8 cellular contexts compared by ENCODE assay signal in the genomic region with DNA sequence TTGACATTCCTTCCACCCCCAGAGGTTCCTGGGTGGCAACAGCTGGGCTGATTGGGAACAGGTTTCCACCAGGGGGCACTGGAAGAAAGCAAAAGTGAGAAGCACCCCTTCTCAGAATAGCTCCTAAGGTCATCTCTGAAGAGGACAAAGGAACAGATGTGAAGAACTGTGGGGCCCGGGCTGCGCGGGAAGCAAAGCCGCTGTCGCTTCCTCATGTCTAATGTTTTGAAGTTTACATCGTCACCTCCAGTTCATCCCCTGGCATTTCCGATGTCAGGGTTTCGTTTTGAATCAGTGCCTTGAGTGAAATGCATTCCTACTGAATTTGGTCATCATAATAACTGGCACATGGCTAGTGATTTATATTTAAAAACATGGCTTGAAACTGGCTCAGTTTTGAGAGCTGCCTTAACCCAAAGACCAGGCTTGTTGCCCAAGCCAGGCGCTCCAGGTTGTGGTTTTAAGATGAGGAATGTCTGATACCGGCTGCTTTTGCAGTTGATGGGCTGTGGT. TPM values are rescaled to one million over a fixed set of nuclear protein-coding genes. Genes with fewer than 3 reads are reported as not detected.
DNase-seq lines count a peak whose midpoint lies in the region; ATAC-seq and TF ChIP-seq lines count a peak whose summit lies in the region.

No MANE protein-coding gene starts in this region.

- CTCF ChIA-PET in CD4-positive, alpha-beta memory T cell (lab: Charles Lee; ENCODE audit: partially characterized antibody), result interaction anchor here (0.7 to 11.8 kb wide), 21 partner anchors 10 to 285 kb away, joined by 3 to 313 read pairs (median 4); a partner anchor contains a TSS
- CTCF ChIA-PET in PC-9 (lab: Charles Lee), result interaction anchor here (0.6 to 0.7 kb wide), 2 partner anchors 11 to 203 kb away, joined by 5 to 15 read pairs; no protein-coding TSS in a partner anchor

- H3K4me3 ChIP-seq in CD4-positive, alpha-beta memory T cell (ENCODE audit: low read length in 2 of 2), result peak overlapping the region; percentile 0 to 41
- H3K4me3 ChIP-seq in PC-9 (peak overlapping the region; percentile 40; the same call in 1 of the 2 replicates), subcutaneous abdominal adipose tissue (ENCODE audit: low read depth in 1 of 5, low read length in 5 of 5) (peak overlapping the region in 3 of 5 donors; percentile 36 to 38 (median 38))

- H3K36me3 ChIP-seq in CD4-positive, alpha-beta memory T cell (ENCODE audit: insufficient read depth, low read length), result no peaks in the 10 kb centered on the region
- H3K36me3 ChIP-seq in PC-9 (ENCODE audit: low read depth) (no peaks in the 10 kb centered on the region), subcutaneous abdominal adipose tissue (ENCODE audit: control insufficient read depth in 5 of 5, insufficient read depth in 5 of 5, low read length in 5 of 5) (no peaks in the 10 kb centered on the region)

- peak overlapping the region; percentile 71 for H3K4me2 ChIP-seq in PC-9

- H3K9me2 ChIP-seq in PC-9 (ENCODE audit: insufficient read depth), result no peaks in the 10 kb centered on the region; the same call in 1 of the 2 replicates

- peak; percentile 63 for TF ChIP-seq CTCF in PC-9 (conservative IDR thresholded peaks at IDR 0.05)
- TF ChIP-seq CTCF in neural crest cell (conservative IDR thresholded peaks at IDR 0.05), result peak; percentile 60

- H4K20me1 ChIP-seq in PC-9 (ENCODE audit: insufficient read depth), result no peaks in the 10 kb centered on the region

- H3F3A ChIP-seq in PC-9 (ENCODE audit: insufficient read depth, low read depth), result peaks cover 29% of the 10 kb centered on the region

- H3K27me3 ChIP-seq in CD4-positive, alpha-beta memory T cell (ENCODE audit: insufficient read depth, low read length), result no peaks in the 10 kb centered on the region
- H3K27me3 ChIP-seq in PC-9 (ENCODE audit: insufficient read depth, low read depth) (no peaks in the 10 kb centered on the region), subcutaneous abdominal adipose tissue (ENCODE audit: control insufficient read depth in 5 of 5, insufficient read depth in 4 of 5, low read length in 5 of 5) (peaks cover 0 to 6% (median 0%) of the 10 kb centered on the region in 5 donors)

- peaks cover 15 to 29% of the 10 kb centered on the region in 2 donors for H3K36me3 Mint-ChIP-seq in CD4-positive, alpha-beta memory T cell
- H3K36me3 Mint-ChIP-seq in neural crest cell (ENCODE audit: low read depth), result no peaks in the 10 kb centered on the region

- intact Hi-C loops in CD4-positive, alpha-beta memory T cell (cut with micrococcal nuclease), result loop anchor here (1.0 to 5.0 kb wide), 3 partner anchors 13 to 144 kb away; no protein-coding TSS in a partner anchor
- intact Hi-C loops in PC-9 (cut with micrococcal nuclease; ENCODE audit: unreplicated experiment), result loop anchor here (1.0 to 10.0 kb wide), 12 partner anchors 13 to 834 kb away; a partner anchor contains a TSS

- peaks cover 0 to 2% (median 0%) of the 10 kb centered on the region in 8 donors for H3K9me3 Mint-ChIP-seq in CD4-positive, alpha-beta memory T cell
- no peaks in the 10 kb centered on the region for H3K9me3 Mint-ChIP-seq in neural crest cell

- peak overlapping the region; percentile 71 to 95 (median 84) for H3K4me3 Mint-ChIP-seq in CD4-positive, alpha-beta memory T cell
- no peak overlapping the region for H3K4me3 Mint-ChIP-seq in neural crest cell

- no TSS peak for BruUV-seq in PC-9 (replicated peaks; lab: Mats Ljungman, UMichigan)

- POLR2A ChIA-PET in CD4-positive, alpha-beta memory T cell (lab: Charles Lee; ENCODE audit: partially characterized antibody), result interaction anchor here (0.8 to 6.5 kb wide), 5 partner anchors 10 to 665 kb away, joined by 3 to 145 read pairs (median 3); a partner anchor contains a TSS
- POLR2A ChIA-PET in PC-9 (lab: Charles Lee; ENCODE audit: unreplicated experiment), result interaction anchor here (0.6 kb wide), 1 partner anchor 219 kb away, joined by 4 read pairs; no protein-coding TSS in a partner anchor

- H3K9ac ChIP-seq in subcutaneous abdominal adipose tissue (ENCODE audit: low read length in 5 of 5), result no peak overlapping the region

- H3K4me1 Mint-ChIP-seq in CD4-positive, alpha-beta memory T cell, result peaks cover 65 to 99% (median 83%) of the 10 kb centered on the region in 4 donors
- H3K4me1 Mint-ChIP-seq in neural crest cell, result peaks cover 8% of the 10 kb centered on the region

- H2AFZ ChIP-seq in PC-9, result peak overlapping the region; percentile 18; the same call in 1 of the 2 replicates

- peak overlapping the region; percentile 78 to 96 (median 94) for H3K27ac Mint-ChIP-seq in CD4-positive, alpha-beta memory T cell
- H3K27ac Mint-ChIP-seq in neural crest cell (ENCODE audit: unreplicated experiment), result peak overlapping the region; percentile 96

- DNase-seq in CD4-positive, alpha-beta memory T cell, result peak; percentile 61 to 72 (median 69)
- DNase-seq in PC-9, result peak; percentile 84 to 94
- peak; percentile 71 for DNase-seq in activated T-cell treated with anti-CD3 and anti-CD28 coated beads for 48 hours (ENCODE audit: low read depth)
- peak; percentile 90 for DNase-seq in fibroblast of gingiva (ENCODE audit: low read depth)
- DNase-seq in neural crest cell (ENCODE audit: low read depth, low spot score), result peak; percentile 51

- H3K27ac ChIP-seq in CD4-positive, alpha-beta memory T cell (ENCODE audit: low read depth, low read length), result peak overlapping the region; percentile 46
- H3K27ac ChIP-seq in PC-9 (peak overlapping the region; percentile 74), subcutaneous abdominal adipose tissue (ENCODE audit: low read depth, low read length) (no peak overlapping the region)

- H3K9me3 ChIP-seq in CD4-positive, alpha-beta memory T cell (ENCODE audit: control insufficient read depth in 1 of 2, low read length in 2 of 2), result no peaks in the 10 kb centered on the region
- H3K9me3 ChIP-seq in PC-9 (ENCODE audit: insufficient read depth, low read depth) (no peaks in the 10 kb centered on the region), subcutaneous abdominal adipose tissue (ENCODE audit: control insufficient read depth in 5 of 5, low read length in 5 of 5) (no peaks in the 10 kb centered on the region)

- H3K4me1 ChIP-seq in CD4-positive, alpha-beta memory T cell (ENCODE audit: insufficient read depth, low read length), result peaks cover 88% of the 10 kb centered on the region
- H3K4me1 ChIP-seq in PC-9 (replicated peaks; ENCODE audit: insufficient read depth), result peaks cover 59% of the 10 kb centered on the region
- H3K4me1 ChIP-seq in subcutaneous abdominal adipose tissue (ENCODE audit: control insufficient read depth in 5 of 5, insufficient read depth in 5 of 5, low read length in 5 of 5), result peaks cover 0 to 11% (median 8%) of the 10 kb centered on the region in 5 donors

- ATAC-seq in GM19455 (IDR thresholded peaks at IDR 0.05; ENCODE audit: unreplicated experiment) (peak; percentile 77), HG03521 (IDR thresholded peaks at IDR 0.05; ENCODE audit: unreplicated experiment) (peak; percentile 76)

- no peaks in the 10 kb centered on the region for H3K79me2 ChIP-seq in PC-9 (ENCODE audit: low read depth)

- H3K27me3 Mint-ChIP-seq in CD4-positive, alpha-beta memory T cell, result no peaks in the 10 kb centered on the region
- no peaks in the 10 kb centered on the region for H3K27me3 Mint-ChIP-seq in neural crest cell (ENCODE audit: low read depth)

RNA-seq across cellular contexts. Expression of a gene that starts 6.1 kb away (rescaled TPM):
- 10 to 100 TPM; 44.8 to 48.7 TPM for total RNA-seq in CD4-positive, alpha-beta memory T cell
- 10 to 100 TPM; 53.3 to 54.0 TPM for polyA plus RNA-seq in CD4-positive, alpha-beta memory T cell
- total RNA-seq in PC-9 (2021) (1.4 and 2.6 TPM in 2 replicates), neural crest cell (not detected in 2 replicates)

Comparison
In these comparisons a context has a peak if more than half of its experiments do, and no peak if none do; other contexts are left out.
1. RNA of a gene that starts 6.1 kb away (total RNA-seq): 44.8 to 48.7 TPM in CD4-positive, alpha-beta memory T cell; 1.4 to 2.6 TPM in PC-9 and not detected in neural crest cell; every median in the first group is over 10 times any median in the second.
2. Peak in every context shown above with its lines, with median percentiles within 50 percentile points of each other: DNase-seq and H3K4me3 ChIP-seq.